8 cellular contexts compared by ENCODE assay signal in the genomic region with DNA sequence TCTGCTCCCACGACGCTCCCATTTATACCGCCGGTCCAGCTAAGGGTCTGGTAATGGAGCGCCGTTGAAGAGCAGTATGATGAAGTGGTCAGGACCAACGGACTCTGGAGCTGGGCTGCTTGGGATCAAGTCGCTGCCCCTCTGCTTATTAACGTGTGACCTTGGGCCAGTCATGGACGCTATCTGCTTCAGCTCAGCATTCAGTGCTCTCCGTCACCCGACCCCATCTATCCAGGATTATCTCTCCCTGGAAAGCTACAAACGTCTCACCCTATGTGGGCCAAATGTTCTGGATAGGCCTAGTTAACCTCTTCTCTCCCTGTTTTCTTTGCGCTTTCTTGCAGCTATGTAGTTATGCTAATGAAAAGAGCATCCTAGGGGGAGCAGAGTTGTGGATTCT. TPM values are rescaled to one million over a fixed set of nuclear protein-coding genes. Genes with fewer than 3 reads are reported as not detected.
DNase-seq lines count a peak whose midpoint lies in the region; ATAC-seq and TF ChIP-seq lines count a peak whose summit lies in the region.

No MANE protein-coding gene starts in this region.

- no peaks in the 10 kb centered on the region for H3K36me3 ChIP-seq in sigmoid colon

- no peak for TF ChIP-seq CTCF in glutamatergic neuron (IDR thresholded peaks at IDR 0.05; ENCODE audit: partially characterized antibody, unreplicated experiment)
- no peak for TF ChIP-seq CTCF in sigmoid colon (IDR thresholded peaks at IDR 0.05)

- H3K4me3 ChIP-seq in sigmoid colon, result peak overlapping the region; percentile 70 to 91 (median 87)

- ATAC-seq in Right ventricle myocardium superior (ENCODE audit: poor library complexity) (peak; percentile 5), T-helper 17 cell (no peak)

- 4 to 10% methylated on average over 14 of the region's 14 CpGs for WGBS in sigmoid colon, 2 donors

- H3K9me3 ChIP-seq in T-helper 17 cell (ENCODE audit: control insufficient read depth, low read length, poor library complexity, severe bottlenecking), result no peaks in the 10 kb centered on the region
- no peaks in the 10 kb centered on the region for H3K9me3 ChIP-seq in sigmoid colon

- peak overlapping the region; percentile 77 for H3K27ac Mint-ChIP-seq in T-helper 17 cell
- H3K27ac Mint-ChIP-seq in glutamatergic neuron (ENCODE audit: unreplicated experiment), result no peak overlapping the region

- H3K27ac ChIP-seq in sigmoid colon, result peak overlapping the region in 1 of 4 donors; percentile 79

- intact Hi-C loops in Right ventricle myocardium superior (cut with DNase I), result no loop called here
- intact Hi-C loops in cardiac septum (cut with DNase I), result no loop called here
- intact Hi-C loops in sigmoid colon (cut with DNase I), result loop anchor here (10.0 kb wide), 1 partner anchor 1299 kb away; no protein-coding TSS in a partner anchor

- TF ChIP-seq EP300 in sigmoid colon (IDR thresholded peaks at IDR 0.05), result no peak

- DNase-seq in Right ventricle myocardium superior (no peak), cardiac septum (ENCODE audit: low spot score) (no peak), T-helper 17 cell (no peak), glutamatergic neuron (no peak), sigmoid colon (no peak), superior temporal gyrus (ENCODE audit: extremely low spot score) (no peak), COR-L47 (lab: John Stamatoyannopoulos, UW) (no peak), NCI-H1048 (lab: John Stamatoyannopoulos, UW) (no peak)

- peaks cover 3% of the 10 kb centered on the region for H3K36me3 Mint-ChIP-seq in T-helper 17 cell (ENCODE audit: low read depth)
- peaks cover 7% of the 10 kb centered on the region for H3K36me3 Mint-ChIP-seq in glutamatergic neuron (ENCODE audit: unreplicated experiment)

- H3K27me3 Mint-ChIP-seq in T-helper 17 cell, result no peaks in the 10 kb centered on the region
- H3K27me3 Mint-ChIP-seq in glutamatergic neuron (ENCODE audit: unreplicated experiment), result peaks cover 3% of the 10 kb centered on the region

- peak overlapping the region; percentile 96 for H3K4me3 Mint-ChIP-seq in T-helper 17 cell
- peak overlapping the region; percentile 95 for H3K4me3 Mint-ChIP-seq in glutamatergic neuron (ENCODE audit: unreplicated experiment)

- TF ChIP-seq POLR2A in sigmoid colon (IDR thresholded peaks at IDR 0.05), result no peak

- peaks cover 0 to 19% (median 15%) of the 10 kb centered on the region in 4 donors for H3K4me1 ChIP-seq in sigmoid colon

- H3K4me1 Mint-ChIP-seq in T-helper 17 cell (peaks cover 31% of the 10 kb centered on the region), glutamatergic neuron (ENCODE audit: low read depth, unreplicated experiment) (peaks cover 4% of the 10 kb centered on the region)

- H3K9me3 Mint-ChIP-seq in glutamatergic neuron (ENCODE audit: unreplicated experiment), result peaks cover 4% of the 10 kb centered on the region

- H3K27me3 ChIP-seq in sigmoid colon, result no peaks in the 10 kb centered on the region

RNA-seq across cellular contexts. Expression of gene MSH2, which starts 0.9 kb away (rescaled TPM):
- 11.1 TPM for total RNA-seq in Right ventricle myocardium superior
- 15.6 TPM for total RNA-seq in cardiac septum
- 1 to 10 TPM; 9.7 to 9.9 TPM for total RNA-seq in T-helper 17 cell
- total RNA-seq in glutamatergic neuron (ENCODE audit: unreplicated experiment), result 27.9 TPM
- 10 to 100 TPM in 2 of 4 donors, 1 to 10 TPM in 2; 8.0 to 13.9 (median 10.4) TPM for total RNA-seq in sigmoid colon
- 10 to 100 TPM in 1 of 3 donors, 1 to 10 TPM in 2; 7.2 to 12.4 (median 7.6) TPM for polyA plus RNA-seq in sigmoid colon

RNA-seq across cellular contexts. Expression of gene EPCAM, which starts 34.7 kb away (rescaled TPM):
- not detected for total RNA-seq in Right ventricle myocardium superior
- 0.19 TPM for total RNA-seq in cardiac septum
- total RNA-seq in T-helper 17 cell, result not detected
- 5.3 TPM for total RNA-seq in glutamatergic neuron (ENCODE audit: unreplicated experiment)
- total RNA-seq in sigmoid colon, result 1 to 10 TPM in 1 of 4 donors, not detected in 3; 3.2 TPM
- 100 to 1,000 TPM; 201 to 720 (median 296) TPM for polyA plus RNA-seq in sigmoid colon
